Comparison of ENCODE assay signal across 12 cellular contexts in the genomic region with DNA sequence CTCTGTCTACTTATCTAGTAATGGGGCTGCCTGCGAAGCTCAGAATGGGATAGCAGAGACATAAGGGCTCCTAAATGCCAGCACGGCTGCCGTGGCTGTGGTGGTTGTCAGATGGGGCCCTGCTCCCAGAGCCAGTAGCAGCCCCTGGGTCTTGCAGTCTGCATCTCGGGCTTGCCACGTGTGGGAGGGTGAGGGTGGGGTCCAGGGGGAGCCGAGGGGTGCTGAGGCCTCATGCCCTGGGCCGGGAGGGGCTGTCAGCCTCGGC.
DNase-seq lines count a peak whose midpoint lies in the region; ATAC-seq and TF ChIP-seq lines count a peak whose summit lies in the region.
"Had no signal": no experiment of that assay in that cellular context is flagged by ENCODE, and none has a peak within 500 bp of the region (broad histone marks: within the 10 kb centered on the region; RNA-seq: fewer than 3 reads in every experiment).

No MANE protein-coding gene starts in this region.

- TF ChIP-seq CTCF in RWPE2 (IDR thresholded peaks at IDR 0.05; ENCODE audit: poor library complexity, severe bottlenecking) (no peak), liver (IDR thresholded peaks at IDR 0.05; ENCODE audit: low read depth, low read length, missing input control) (no peak), upper lobe of right lung (IDR thresholded peaks at IDR 0.05) (no peak), GM13977 (IDR thresholded peaks at IDR 0.05; ENCODE audit: extremely low read depth, insufficient read depth, missing control alignments) (no peak), Peyer's patch (IDR thresholded peaks at IDR 0.05) (no peak)

- H3K4me1 ChIP-seq in RWPE2 (ENCODE audit: insufficient read depth, poor library complexity, severe bottlenecking) (peaks cover 43% of the 10 kb centered on the region), liver (ENCODE audit: control insufficient read depth in 4 of 4, insufficient read depth in 4 of 4, low read length in 3 of 4) (peaks cover 40 to 80% (median 61%) of the 10 kb centered on the region in 4 donors), upper lobe of right lung (peaks cover 43% of the 10 kb centered on the region), Peyer's patch (peaks cover 0 to 20% (median 0%) of the 10 kb centered on the region in 4 donors)

- H3K27ac ChIP-seq in RWPE2 (ENCODE audit: poor library complexity, severe bottlenecking) (peak overlapping the region; percentile 83), liver (ENCODE audit: low read depth in 1 of 2, low read length in 2 of 2) (peak overlapping the region; percentile 93), upper lobe of right lung (peak overlapping the region; percentile 58), Peyer's patch (peak overlapping the region in 1 of 4 donors; percentile 62)

- H3K4me3 ChIP-seq in RWPE2 (ENCODE audit: severe bottlenecking) = no peak overlapping the region
- H3K4me3 ChIP-seq in liver (ENCODE audit: low read depth in 1 of 3, low read length in 3 of 3) = no peak overlapping the region
- no peak overlapping the region for H3K4me3 ChIP-seq in upper lobe of right lung
- no peak overlapping the region for H3K4me3 ChIP-seq in Peyer's patch
- H3K4me3 ChIP-seq: skin epidermis had no signal

- no peaks in the 10 kb centered on the region for H3K36me3 ChIP-seq in RWPE2 (ENCODE audit: low read depth)
- no peaks in the 10 kb centered on the region for H3K36me3 ChIP-seq in liver (ENCODE audit: control insufficient read depth in 4 of 4, insufficient read depth in 3 of 4, low read depth in 1 of 4, low read length in 3 of 4)
- H3K36me3 ChIP-seq in upper lobe of right lung = no peaks in the 10 kb centered on the region
- no peaks in the 10 kb centered on the region for H3K36me3 ChIP-seq in Peyer's patch

- H3K27me3 ChIP-seq in RWPE2 (ENCODE audit: insufficient read depth, poor library complexity, severe bottlenecking) (no peaks in the 10 kb centered on the region), liver (ENCODE audit: control insufficient read depth in 4 of 4, insufficient read depth in 4 of 4, low read length in 3 of 4) (no peaks in the 10 kb centered on the region), upper lobe of right lung (no peaks in the 10 kb centered on the region), Peyer's patch (no peaks in the 10 kb centered on the region)

- H3K9ac ChIP-seq in liver (ENCODE audit: low read depth in 1 of 2, low read length in 2 of 2) = peak overlapping the region; percentile 12 to 42
- H3K9ac ChIP-seq: SK-N-SH had no signal

- TF ChIP-seq POLR2A in Peyer's patch (IDR thresholded peaks at IDR 0.05) = no peak

- in situ Hi-C loops in GM13977 (cut with MboI; ENCODE audit: low pct_unique_long_range_greater_than_20kb, low sequenced_read_pairs, unreplicated experiment) = no loop called here

- intact Hi-C loops in upper lobe of right lung (cut with DNase I) = no loop called here

- ATAC-seq in RWPE2 (ENCODE audit: low read depth) (peak; percentile 30), upper lobe of right lung (no peak)

- H3K9me3 ChIP-seq in RWPE2 (ENCODE audit: severe bottlenecking) (no peaks in the 10 kb centered on the region), liver (ENCODE audit: control insufficient read depth in 4 of 4, low read length in 3 of 4) (no peaks in the 10 kb centered on the region), upper lobe of right lung (no peaks in the 10 kb centered on the region), Peyer's patch (no peaks in the 10 kb centered on the region)
- H3K9me3 ChIP-seq: SK-N-SH had no signal

- DNase-seq in DMS 273 (lab: John Stamatoyannopoulos, UW; ENCODE audit: unreplicated experiment) (peak; percentile 57), DMS 273 treated with DMSO at 0.1 percent for 48 hours (lab: John Stamatoyannopoulos, UW) (no peak), RWPE2 (ENCODE audit: low spot score) (no peak), upper lobe of right lung (no peak), GM13977 (ENCODE audit: low spot score) (no peak), LoVo (ENCODE audit: low spot score) (no peak), Peyer's patch (no peak)
- DNase-seq: NCI-H2227 treated with DMSO at 0.1 percent for 48 hours; stimulated activated naive CD4-positive, alpha-beta T cell treated with Interleukin-2 at 50 U/mL for 16 hours had no signal

- TF ChIP-seq RAD21 in liver (IDR thresholded peaks at IDR 0.05) = no peak

- 21% methylated on average over 8 of the region's 8 CpGs for WGBS in liver

TF ChIP-seq in liver, 16 proteins besides CTCF, POLR2A, EP300 and RAD21:
- no peak for TF ChIP-seq EGR1 (IDR thresholded peaks at IDR 0.05; ENCODE audit: low read depth in 2 of 2)
- no peak for TF ChIP-seq SP1 (IDR thresholded peaks at IDR 0.05)
- peak in 1 of 2 donors; percentile 1 for TF ChIP-seq HNF4A (conservative IDR thresholded peaks at IDR 0.05)
